Comparison of ENCODE assay signal across 1 cellular context in genomic region chr1:206612129-206612876, GRCh38.
TF ChIP-seq lines count a peak whose summit lies in the region.

Gene EIF2D, minus strand, starts transcription at chr1:206612465. Its CDS starts 123 bp downstream, at chr1:206612342.

TF ChIP-seq in HepG2, 621 proteins besides CTCF, POLR2A, EP300 and RAD21 (continued from another document and continues in another):
- TF ChIP-seq ATF3 (CRISPR knock-in tag; IDR thresholded peaks at IDR 0.05) = peak; percentile 82
- TF ChIP-seq HIVEP1 (CRISPR knock-in tag; IDR thresholded peaks at IDR 0.05) = peak; percentile 72; the same call in 1 of the 2 replicates
- TF ChIP-seq ZNF841 (CRISPR knock-in tag; IDR thresholded peaks at IDR 0.05; ENCODE audit: borderline replicate concordance) = no peak
- peak; percentile 86 for TF ChIP-seq ZNF12 (CRISPR knock-in tag; IDR thresholded peaks at IDR 0.05)
- TF ChIP-seq EHMT2 (IDR thresholded peaks at IDR 0.05; ENCODE audit: borderline replicate concordance, low read depth, low read length) = no peak
- peak; percentile 92 for TF ChIP-seq MTERF4 (CRISPR knock-in tag; IDR thresholded peaks at IDR 0.05)
- no peak for TF ChIP-seq ZKSCAN1 (IDR thresholded peaks at IDR 0.05; ENCODE audit: low read length)
- peak; percentile 73 for TF ChIP-seq ZNF441 (CRISPR knock-in tag; IDR thresholded peaks at IDR 0.05; ENCODE audit: borderline replicate concordance)
- peak; percentile 84; the same call in 1 of the 2 replicates for TF ChIP-seq ZNF160 (CRISPR knock-in tag; IDR thresholded peaks at IDR 0.05)
- TF ChIP-seq SP140L (CRISPR knock-in tag; IDR thresholded peaks at IDR 0.05; ENCODE audit: borderline replicate concordance) = peak; percentile 93; the same call in 1 of the 2 replicates
- TF ChIP-seq SP5 (CRISPR knock-in tag; IDR thresholded peaks at IDR 0.05; ENCODE audit: borderline replicate concordance, low read depth) = peak; percentile 66
- peak; percentile 90 for TF ChIP-seq ZNF761 (CRISPR knock-in tag; conservative IDR thresholded peaks at IDR 0.05)
- TF ChIP-seq MTA3 (CRISPR knock-in tag; IDR thresholded peaks at IDR 0.05) = no peak
- peak; percentile 51; the same call in 1 of the 2 replicates for TF ChIP-seq ISX (CRISPR knock-in tag; conservative IDR thresholded peaks at IDR 0.05)
- peak; percentile 49 for TF ChIP-seq NFYC (CRISPR knock-in tag; IDR thresholded peaks at IDR 0.05)
- peak; percentile 94 for TF ChIP-seq ARNT2 (CRISPR knock-in tag; IDR thresholded peaks at IDR 0.05; ENCODE audit: low read depth)
- TF ChIP-seq KAT2B (IDR thresholded peaks at IDR 0.05; ENCODE audit: borderline replicate concordance, low read depth, low read length) = no peak
- TF ChIP-seq TCF7 (IDR thresholded peaks at IDR 0.05; ENCODE audit: low read depth) = no peak
- peak; percentile 97 for TF ChIP-seq TOE1 (CRISPR knock-in tag; IDR thresholded peaks at IDR 0.05)
- peak; percentile 85; the same call in 1 of the 2 replicates for TF ChIP-seq ATF6 (CRISPR knock-in tag; conservative IDR thresholded peaks at IDR 0.05)
- peak; percentile 95 for TF ChIP-seq ZNF784 (CRISPR knock-in tag; IDR thresholded peaks at IDR 0.05; ENCODE audit: borderline replicate concordance)
- TF ChIP-seq ZNF17 (CRISPR knock-in tag; IDR thresholded peaks at IDR 0.05) = no peak
- peak; percentile 95 for TF ChIP-seq ZNF605 (CRISPR knock-in tag; IDR thresholded peaks at IDR 0.05)
- TF ChIP-seq ZNF598 (CRISPR knock-in tag; IDR thresholded peaks at IDR 0.05; ENCODE audit: borderline replicate concordance) = peak; percentile 88; the same call in 1 of the 2 replicates
- no peak for TF ChIP-seq SRSF1 (optimal IDR thresholded peaks at IDR 0.05; ENCODE audit: low read depth, low read length)
- TF ChIP-seq CBX2 (IDR thresholded peaks at IDR 0.05; ENCODE audit: low read depth, low read length) = no peak
- TF ChIP-seq CBX2 (CRISPR knock-in tag; IDR thresholded peaks at IDR 0.05; ENCODE audit: low read depth) = peak; percentile 90; the same call in 1 of the 2 replicates
- peak in 1 of 2 experiments; percentile 98; a peak in 2 of 4 replicates for TF ChIP-seq KLF16 (CRISPR knock-in tag; IDR thresholded peaks at IDR 0.05)
- peak; percentile 59; the same call in 1 of the 2 replicates for TF ChIP-seq GPN1 (CRISPR knock-in tag; IDR thresholded peaks at IDR 0.05; ENCODE audit: borderline replicate concordance)
- no peak for TF ChIP-seq ZNF282 (IDR thresholded peaks at IDR 0.05; ENCODE audit: partially characterized antibody)
- TF ChIP-seq GTF2F1 (IDR thresholded peaks at IDR 0.05; ENCODE audit: low read length) = no peak; the same call in 1 of the 2 replicates
- TF ChIP-seq PRDM4 (CRISPR knock-in tag; IDR thresholded peaks at IDR 0.05; ENCODE audit: borderline replicate concordance) = 0 out of 2 replicates have a peak, but pooled peaks have one; percentile 44
- TF ChIP-seq CREB1 (IDR thresholded peaks at IDR 0.05) = peak; percentile 9; the same call in 1 of the 2 replicates
- no peak for TF ChIP-seq CREB1 (CRISPR knock-in tag; IDR thresholded peaks at IDR 0.05)
- TF ChIP-seq TARDBP (CRISPR knock-in tag; IDR thresholded peaks at IDR 0.05) = peak; percentile 95
- TF ChIP-seq ZNF343 (CRISPR knock-in tag; IDR thresholded peaks at IDR 0.05) = peak; percentile 6; the same call in 1 of the 2 replicates
- TF ChIP-seq NCOA5 (CRISPR knock-in tag; IDR thresholded peaks at IDR 0.05) = no peak
- peak; percentile 90; the same call in 1 of the 2 replicates for TF ChIP-seq ATAD3A (CRISPR knock-in tag; IDR thresholded peaks at IDR 0.05)
- TF ChIP-seq ZNF790 (CRISPR knock-in tag; IDR thresholded peaks at IDR 0.05; ENCODE audit: borderline replicate concordance) = peak; percentile 14; the same call in 1 of the 2 replicates
- TF ChIP-seq TFDP1 (CRISPR knock-in tag; IDR thresholded peaks at IDR 0.05; ENCODE audit: borderline replicate concordance) = peak; percentile 77; the same call in 1 of the 2 replicates
- peak; percentile 80; the same call in 1 of the 2 replicates for TF ChIP-seq ZNF142 (CRISPR knock-in tag; IDR thresholded peaks at IDR 0.05)
- peak; percentile 95 for TF ChIP-seq CBFB (CRISPR knock-in tag; IDR thresholded peaks at IDR 0.05)
- TF ChIP-seq ZBTB2 (CRISPR knock-in tag; IDR thresholded peaks at IDR 0.05; ENCODE audit: low read depth) = 0 out of 2 replicates have a peak, but pooled peaks have one; percentile 71
- peak; percentile 98 for TF ChIP-seq DMAP1 (CRISPR knock-in tag; IDR thresholded peaks at IDR 0.05)
- no peak for TF ChIP-seq ZBTB8A (CRISPR knock-in tag; IDR thresholded peaks at IDR 0.05; ENCODE audit: borderline replicate concordance, low read depth)
- no peak; the same call in 1 of the 2 replicates for TF ChIP-seq ZNF703 (CRISPR knock-in tag; IDR thresholded peaks at IDR 0.05; ENCODE audit: borderline replicate concordance)
- peak; percentile 86 for TF ChIP-seq ZFP1 (CRISPR knock-in tag; IDR thresholded peaks at IDR 0.05)
- TF ChIP-seq TOPORS (CRISPR knock-in tag; IDR thresholded peaks at IDR 0.05) = peak; percentile 94
- TF ChIP-seq PAWR (CRISPR knock-in tag; IDR thresholded peaks at IDR 0.05; ENCODE audit: borderline replicate concordance) = no peak
